23 cellular contexts compared by ENCODE assay signal in the genomic region with DNA sequence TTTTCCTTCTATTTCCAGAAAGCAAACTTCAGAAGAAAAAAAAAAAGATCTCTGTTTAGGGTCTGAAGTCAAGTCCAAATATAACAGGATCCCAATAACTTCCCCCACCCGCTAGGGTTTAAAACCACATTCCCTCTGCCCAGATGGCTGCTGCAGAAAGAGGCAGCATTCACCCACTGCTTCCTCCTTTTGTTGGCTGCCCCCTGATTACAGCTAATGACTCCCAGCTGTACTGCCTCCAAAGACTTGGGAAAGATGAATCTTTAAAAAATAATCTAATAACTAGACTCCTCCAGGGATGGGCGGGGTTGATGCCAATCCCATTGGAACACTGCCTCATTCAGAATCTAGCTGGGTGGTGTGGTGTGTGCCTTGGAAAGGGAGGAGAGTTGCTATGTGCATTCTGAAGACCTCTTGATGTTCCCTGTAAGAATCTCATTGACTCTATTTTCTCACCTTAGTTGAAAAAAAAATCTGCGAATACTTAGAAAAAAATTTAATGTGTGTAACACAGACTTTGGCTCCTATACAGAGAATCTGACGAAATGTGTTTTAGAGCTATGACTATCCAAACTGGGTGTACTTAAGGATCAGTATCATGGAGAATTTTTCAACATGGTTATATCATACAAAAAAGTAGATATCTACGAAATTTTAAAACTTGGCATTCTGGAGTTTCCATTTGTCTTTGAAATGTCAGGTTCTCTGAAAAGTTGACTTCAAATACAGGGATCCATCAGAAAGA.
DNase-seq lines count a peak whose midpoint lies in the region; ATAC-seq and TF ChIP-seq lines count a peak whose summit lies in the region.
"Had no signal": no experiment of that assay in that cellular context is flagged by ENCODE, and none has a peak within 500 bp of the region (broad histone marks: within the 10 kb centered on the region; RNA-seq: fewer than 3 reads in every experiment).

No MANE protein-coding gene starts in this region.

- no peaks in the 10 kb centered on the region for H3K27me3 ChIP-seq in MG63
- H3K27me3 ChIP-seq in mesenchymal stem cell (ENCODE audit: control insufficient read depth in 1 of 2, insufficient read depth in 1 of 2, low read length in 2 of 2), result no peaks in the 10 kb centered on the region
- no peaks in the 10 kb centered on the region for H3K27me3 ChIP-seq in endodermal cell (ENCODE audit: control insufficient read depth, insufficient read depth, low read length, poor library complexity, severe bottlenecking)
- H3K27me3 ChIP-seq: sigmoid colon had no signal

- H3K9me3 Mint-ChIP-seq in brain, result no peaks in the 10 kb centered on the region
- H3K9me3 Mint-ChIP-seq in endodermal cell, result no peaks in the 10 kb centered on the region
- H3K9me3 Mint-ChIP-seq: activated naive CD4-positive, alpha-beta T cell treated with anti-CD3 and anti-CD28 coated beads for 36 hours; CD4-positive, alpha-beta T cell; WTC11 had no signal

- H3K36me3 Mint-ChIP-seq in brain (no peaks in the 10 kb centered on the region), endodermal cell (ENCODE audit: low read depth) (no peaks in the 10 kb centered on the region)
- H3K36me3 Mint-ChIP-seq: activated CD8-positive, alpha-beta memory T cell treated with anti-CD3 and anti-CD28 coated beads, Interleukin-2, amount 10 ng/mL, durations not matched to agents 7 days and 5 days; WTC11 had no signal

- H3K27me3 Mint-ChIP-seq in brain (peaks cover 5% of the 10 kb centered on the region), endodermal cell (ENCODE audit: insufficient read depth) (peaks cover 1% of the 10 kb centered on the region)

- H3K27ac ChIP-seq in mesenchymal stem cell (ENCODE audit: low read length, poor library complexity, severe bottlenecking) (no peak overlapping the region), endodermal cell (ENCODE audit: low read depth, low read length) (no peak overlapping the region)
- H3K27ac ChIP-seq: sigmoid colon had no signal

- H2BK120ac ChIP-seq in mesenchymal stem cell (ENCODE audit: low read depth, low read length), result no peak overlapping the region

- H3K4ac ChIP-seq in mesenchymal stem cell (ENCODE audit: low read depth in 1 of 2, low read length in 2 of 2), result no peak overlapping the region

- H3K9ac ChIP-seq in mesenchymal stem cell (ENCODE audit: low read length) (peak overlapping the region; percentile 8), endodermal cell (ENCODE audit: extremely low read depth, low read length, poor library complexity, severe bottlenecking) (no peak overlapping the region)

- H3K9me3 ChIP-seq in MG63, result no peaks in the 10 kb centered on the region
- H3K9me3 ChIP-seq in mesenchymal stem cell (ENCODE audit: control insufficient read depth, low read length), result no peaks in the 10 kb centered on the region
- no peaks in the 10 kb centered on the region for H3K9me3 ChIP-seq in endodermal cell (ENCODE audit: control insufficient read depth, low read length)
- H3K9me3 ChIP-seq: sigmoid colon had no signal

- no peak overlapping the region for H3K14ac ChIP-seq in mesenchymal stem cell (ENCODE audit: low read length in 2 of 2)

- no peak overlapping the region for H3K4me3 Mint-ChIP-seq in brain
- H3K4me3 Mint-ChIP-seq in endodermal cell, result no peak overlapping the region
- H3K4me3 Mint-ChIP-seq: activated CD8-positive, alpha-beta memory T cell treated with anti-CD3 and anti-CD28 coated beads, Interleukin-2, amount 10 ng/mL, durations not matched to agents 7 days and 5 days; activated naive CD4-positive, alpha-beta T cell treated with anti-CD3 and anti-CD28 coated beads for 36 hours; CD4-positive, alpha-beta T cell; memory B cell; WTC11 had no signal

- no peak overlapping the region for H4K91ac ChIP-seq in mesenchymal stem cell (ENCODE audit: low read length)

- H2BK5ac ChIP-seq in mesenchymal stem cell (ENCODE audit: low read depth, low read length, poor library complexity, severe bottlenecking), result no peak overlapping the region

- H2AFZ ChIP-seq in mesenchymal stem cell (ENCODE audit: low read depth, low read length), result no peak overlapping the region

- no peak overlapping the region for H2AK5ac ChIP-seq in mesenchymal stem cell (ENCODE audit: low read length, severe bottlenecking)

- H3K4me3 ChIP-seq in MG63 (no peak overlapping the region), mesenchymal stem cell (ENCODE audit: insufficient read depth in 1 of 2, low read depth in 1 of 2, low read length in 2 of 2) (no peak overlapping the region), endodermal cell (ENCODE audit: low read length) (no peak overlapping the region)
- H3K4me3 ChIP-seq: sigmoid colon had no signal

- H3K36me3 ChIP-seq in MG63 (no peaks in the 10 kb centered on the region), mesenchymal stem cell (ENCODE audit: control insufficient read depth in 1 of 2, insufficient read depth in 2 of 2, low read depth in 1 of 2, low read length in 2 of 2) (no peaks in the 10 kb centered on the region), endodermal cell (ENCODE audit: control insufficient read depth, insufficient read depth, low read length) (no peaks in the 10 kb centered on the region)
- H3K36me3 ChIP-seq: sigmoid colon had no signal

- H3K18ac ChIP-seq in mesenchymal stem cell (ENCODE audit: low read depth in 1 of 2, low read length in 2 of 2), result no peak overlapping the region

- no peak overlapping the region for H4K8ac ChIP-seq in mesenchymal stem cell (ENCODE audit: low read length)

- H3K4me2 ChIP-seq in mesenchymal stem cell (ENCODE audit: low read length, poor library complexity, severe bottlenecking), result no peak overlapping the region

- 63% methylated on average over 2 of the region's 5 CpGs for whole genome bisulfite sequencing in mesenchymal stem cell
- 88 to 93% methylated on average over 2 to 5 of the region's 5 CpGs for WGBS in endodermal cell (ENCODE audit: insufficient coverage in 1 of 2, insufficient read length in 1 of 2), 2 experiments

- TF ChIP-seq CTCF in brain (conservative IDR thresholded peaks at IDR 0.05) (no peak), endodermal cell (conservative IDR thresholded peaks at IDR 0.05) (no peak)

- H2BK12ac ChIP-seq in mesenchymal stem cell (ENCODE audit: low read length in 2 of 2), result no peak overlapping the region

- peak overlapping the region in 3 of 5 experiments; percentile 9 to 72 (median 15) for H3K27ac Mint-ChIP-seq in brain
- no peak overlapping the region for H3K27ac Mint-ChIP-seq in endodermal cell
- H3K27ac Mint-ChIP-seq: activated CD8-positive, alpha-beta memory T cell treated with anti-CD3 and anti-CD28 coated beads, Interleukin-2, amount 10 ng/mL, durations not matched to agents 7 days and 5 days; activated naive CD4-positive, alpha-beta T cell treated with anti-CD3 and anti-CD28 coated beads for 36 hours; CD4-positive, alpha-beta T cell; memory B cell; progenitor cell of endocrine pancreas; WTC11 had no signal

- H3K23ac ChIP-seq in mesenchymal stem cell (ENCODE audit: low read length in 2 of 2), result no peak overlapping the region

- H3K4me1 Mint-ChIP-seq in brain (peaks cover 21% of the 10 kb centered on the region), endodermal cell (no peaks in the 10 kb centered on the region)
- H3K4me1 Mint-ChIP-seq: activated CD8-positive, alpha-beta memory T cell treated with anti-CD3 and anti-CD28 coated beads, Interleukin-2, amount 10 ng/mL, durations not matched to agents 7 days and 5 days; memory B cell; WTC11 had no signal

- peak; percentile 6 for DNase-seq in Ammon's horn (ENCODE audit: low spot score)
- DNase-seq in MG63, result peak; percentile 1
- DNase-seq in mesenchymal stem cell, result no peak
- no peak for DNase-seq in NK-92 treated with Interleukin-12 subunit alpha and Interleukin-12 subunit beta, amount 100 ng/mL, for 24 hours (lab: John Stamatoyannopoulos, UW)
- no peak for DNase-seq in NCI-H345 treated with DMSO at 0.1 percent for 48 hours (lab: John Stamatoyannopoulos, UW; ENCODE audit: unreplicated experiment)
- no peak for DNase-seq in endodermal cell
- DNase-seq: activated CD8-positive, alpha-beta memory T cell treated with anti-CD3 and anti-CD28 coated beads, Interleukin-2, amount 10 ng/mL, durations not matched to agents 7 days and 5 days; activated naive CD4-positive, alpha-beta T cell treated with anti-CD3 and anti-CD28 coated beads for 36 hours; CD4-positive, alpha-beta T cell; EL; hippocampal formation; left colon; NCI-H1092 treated with DMSO at 0.1 percent for 48 hours; NCI-H187 treated with DMSO at 0.1 percent for 48 hours; OCI-M1; sigmoid colon; stimulated activated CD4-positive, alpha-beta T cell treated with anti-CD3 and anti-CD28 coated beads, Interleukin-15, amount 100 ng/mL, for 24 hours; stimulated activated naive CD4-positive, alpha-beta T cell had no signal

- H2BK15ac ChIP-seq in mesenchymal stem cell (ENCODE audit: low read depth, poor library complexity, severe bottlenecking), result no peak overlapping the region

- H3K79me1 ChIP-seq in mesenchymal stem cell (replicated peaks; ENCODE audit: low read length, poor library complexity, severe bottlenecking), result no peaks in the 10 kb centered on the region

- no peak for ATAC-seq in HG03135 (IDR thresholded peaks at IDR 0.05; ENCODE audit: unreplicated experiment)
- ATAC-seq: activated CD8-positive, alpha-beta memory T cell treated with anti-CD3 and anti-CD28 coated beads, Interleukin-2, amount 10 ng/mL, durations not matched to agents 7 days and 5 days; left colon; WTC11 had no signal

- H3K4me1 ChIP-seq in mesenchymal stem cell (ENCODE audit: control insufficient read depth, insufficient read depth, low read depth, low read length) (no peaks in the 10 kb centered on the region), endodermal cell (ENCODE audit: control insufficient read depth, insufficient read depth, low read length) (no peaks in the 10 kb centered on the region)
- H3K4me1 ChIP-seq: sigmoid colon had no signal

Comparison
In these comparisons a context has a peak if more than half of its experiments do, and no peak if none do; other contexts are left out.
1. DNase-seq: peak in Ammon's horn (single experiment) and MG63 (single experiment); none in mesenchymal stem cell (single experiment), NK-92 treated with Interleukin-12 subunit alpha and Interleukin-12 subunit beta, amount 100 ng/mL, for 24 hours (single experiment), NCI-H345 treated with DMSO at 0.1 percent for 48 hours (single experiment) and endodermal cell (single experiment).